In the genomic region with DNA sequence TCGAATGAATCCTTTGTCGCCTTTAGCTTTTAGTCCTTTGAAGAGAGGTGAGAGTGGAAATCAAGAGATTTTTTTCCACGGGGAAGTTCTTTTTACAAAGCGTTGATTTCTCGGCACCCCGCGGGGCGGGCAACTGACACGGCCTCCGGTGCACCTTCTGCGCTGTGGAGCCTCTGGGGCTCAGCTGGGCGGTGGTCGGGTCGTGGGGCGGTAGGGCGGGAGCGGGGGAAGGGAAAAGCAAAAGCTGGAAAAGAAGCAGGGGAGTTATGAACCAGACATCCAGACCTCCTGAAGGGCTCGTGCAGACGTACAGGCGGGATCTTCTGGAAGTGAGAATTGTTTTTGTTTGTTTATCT, we compare ENCODE assay signal across 8 cellular contexts.
DNase-seq lines count a peak whose midpoint lies in the region; ATAC-seq, FAIRE-seq and TF ChIP-seq lines count a peak whose summit lies in the region.
"Not testable (repeated sequence)": the region's sequence is repeated elsewhere in the genome, so short reads cannot be mapped to it uniquely, and the experiment has no call there.

No MANE protein-coding gene starts in this region.

- not testable (repeated sequence) for H3K4me2 ChIP-seq in OCI-LY7 (ENCODE audit: low read length)

- not testable (repeated sequence) for H3K27ac Mint-ChIP-seq in activated T-cell treated with anti-CD3 and anti-CD28 coated beads, Interleukin-2, amount 50 U/mL, for 72 hours; neural crest cell (ENCODE audit: unreplicated experiment)

- BruUV-seq in OCI-LY7 (replicated peaks; lab: Mats Ljungman, UMichigan) = TSS peak; percentile 32

- CTCF ChIA-PET in OCI-LY7 (lab: Charles Lee; ENCODE audit: unreplicated experiment) = not testable (repeated sequence)

- not testable (repeated sequence) for H2AFZ ChIP-seq in OCI-LY7 (ENCODE audit: low read length)

- not testable (repeated sequence) for H3K36me3 Mint-ChIP-seq in activated T-cell treated with anti-CD3 and anti-CD28 coated beads, Interleukin-2, amount 50 U/mL, for 72 hours (ENCODE audit: insufficient read depth in 2 of 2); neural crest cell (ENCODE audit: low read depth)

- H3K79me2 ChIP-seq in OCI-LY7 (ENCODE audit: insufficient read depth, low read depth, low read length) = not testable (repeated sequence)

- POLR2A ChIA-PET in OCI-LY7 (lab: Charles Lee) = not testable (repeated sequence)

- not testable (repeated sequence) for H3K27ac ChIP-seq in OCI-LY7 (ENCODE audit: low read depth, low read length, poor library complexity, severe bottlenecking)

- not testable (repeated sequence) for H3K9me2 ChIP-seq in OCI-LY7 (ENCODE audit: insufficient read depth, low read length)

- peak overlapping the region; percentile 85 to 91 for H3K4me3 Mint-ChIP-seq in activated T-cell treated with anti-CD3 and anti-CD28 coated beads, Interleukin-2, amount 50 U/mL, for 72 hours
- peak overlapping the region; percentile 69 for H3K4me3 Mint-ChIP-seq in neural crest cell

- peaks cover 11% of the 10 kb centered on the region for H3K4me1 Mint-ChIP-seq in activated T-cell treated with anti-CD3 and anti-CD28 coated beads, Interleukin-2, amount 50 U/mL, for 72 hours (ENCODE audit: low read depth)
- H3K4me1 Mint-ChIP-seq in neural crest cell = not testable (repeated sequence)

- intact Hi-C loops in OCI-LY7 (cut with micrococcal nuclease; ENCODE audit: unreplicated experiment); left colon (cut with DNase I, micrococcal nuclease): not testable (repeated sequence)

- DNase-seq in CD1c-positive myeloid dendritic cell (ENCODE audit: extremely low spot score) (peak; percentile 13), left colon (peak in 1 of 2 donors; percentile 29)
- not testable (repeated sequence) for DNase-seq in OCI-LY7 (ENCODE audit: low spot score); activated T-cell treated with anti-CD3 and anti-CD28 coated beads, Interleukin-2, amount 50 U/mL, for 72 hours; bronchial epithelial cell (ENCODE audit: low read depth); fibroblast of villous mesenchyme (ENCODE audit: low read depth); neural crest cell (ENCODE audit: low read depth, low spot score)
- DNase-seq in stimulated activated CD8-positive, alpha-beta memory T cell treated with anti-CD3 and anti-CD28 coated beads, Interleukin-4, amount 100 ng/mL, for 48 hours = peak; percentile 39

- H3K9me3 Mint-ChIP-seq in activated T-cell treated with anti-CD3 and anti-CD28 coated beads, Interleukin-2, amount 50 U/mL, for 72 hours; neural crest cell: not testable (repeated sequence)

- not testable (repeated sequence) for H3K27me3 ChIP-seq in bronchial epithelial cell (ENCODE audit: control insufficient read depth, insufficient read depth, low read length)

- not testable (repeated sequence) for H3K27me3 Mint-ChIP-seq in activated T-cell treated with anti-CD3 and anti-CD28 coated beads, Interleukin-2, amount 50 U/mL, for 72 hours (ENCODE audit: low read depth); neural crest cell (ENCODE audit: low read depth)

- not testable (repeated sequence) for H3K36me3 ChIP-seq in OCI-LY7 (ENCODE audit: insufficient read depth, low read length); bronchial epithelial cell (ENCODE audit: control insufficient read depth, insufficient read depth, low read length)

- peak; percentile 36 to 51 for ATAC-seq in activated T-cell treated with anti-CD3 and anti-CD28 coated beads, Interleukin-2, amount 50 U/mL, for 72 hours (replicated peaks in 1 of 2)
- peak; percentile 57 for ATAC-seq in left colon

- not testable (repeated sequence) for H4K20me1 ChIP-seq in OCI-LY7 (ENCODE audit: insufficient read depth, low read length)

- not testable (repeated sequence) for FAIRE-seq in bronchial epithelial cell (lab: Jason Lieb, UNC)

- H3K9me3 ChIP-seq in OCI-LY7 (ENCODE audit: low read length) = not testable (repeated sequence)

- not testable (repeated sequence) for H3K4me1 ChIP-seq in OCI-LY7 (ENCODE audit: insufficient read depth, low read length, poor library complexity, severe bottlenecking)

- not testable (repeated sequence) for TF ChIP-seq CTCF in OCI-LY7 (conservative IDR thresholded peaks at IDR 0.05; ENCODE audit: low read length); bronchial epithelial cell (IDR thresholded peaks at IDR 0.05; ENCODE audit: insufficient read depth, low read length, severe bottlenecking); fibroblast of villous mesenchyme (IDR thresholded peaks at IDR 0.05; ENCODE audit: insufficient read depth, low read depth, low read length); neural crest cell (conservative IDR thresholded peaks at IDR 0.05)

- H3K4me3 ChIP-seq in OCI-LY7 (ENCODE audit: low read depth, low read length, poor library complexity, severe bottlenecking) = not testable (repeated sequence)
- peak overlapping the region; percentile 32 for H3K4me3 ChIP-seq in bronchial epithelial cell (ENCODE audit: low read depth, low read length)
- H3K4me3 ChIP-seq in fibroblast of villous mesenchyme (ENCODE audit: low read depth, low read length) = peak overlapping the region; percentile 15
